Comparison of ENCODE assay signal across 1 cellular context in the genomic region with DNA sequence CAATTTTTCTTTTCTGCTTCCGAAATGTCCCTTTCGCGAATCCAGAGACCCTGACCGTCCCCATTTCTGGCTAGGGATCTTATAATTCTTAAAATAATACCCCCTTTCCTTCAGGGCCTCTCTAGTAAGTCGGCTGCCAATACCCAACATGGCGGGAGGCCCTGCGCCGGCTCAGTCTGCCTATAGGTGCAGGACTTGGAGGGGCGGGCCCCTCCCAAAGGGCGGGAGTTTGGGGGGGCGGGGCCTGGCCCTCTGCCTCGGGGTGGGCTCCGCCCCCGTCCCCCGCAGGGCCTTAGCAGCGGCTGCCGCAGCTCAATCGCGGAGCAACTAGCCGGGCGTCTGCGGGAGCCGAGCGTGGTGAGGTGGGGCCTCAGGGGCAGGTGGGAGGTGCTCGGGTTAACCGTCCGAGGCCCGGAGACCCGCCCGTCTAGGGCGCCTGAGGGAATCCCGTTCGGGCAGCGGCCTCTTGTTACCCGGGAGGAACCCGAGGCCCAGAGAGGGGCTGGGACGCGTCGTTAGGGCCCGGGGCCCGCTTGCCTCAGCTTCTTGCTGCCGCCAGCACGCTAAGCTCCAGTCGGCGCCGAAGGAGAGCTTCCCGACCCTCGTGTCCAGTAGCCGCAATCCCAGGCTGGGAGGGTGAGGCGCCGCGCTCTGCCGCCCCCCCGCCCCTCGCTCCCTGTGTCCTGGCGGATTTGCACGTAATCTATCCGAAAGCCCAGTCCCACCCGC.
TF ChIP-seq lines count a peak whose summit lies in the region.

A gene with protein sequence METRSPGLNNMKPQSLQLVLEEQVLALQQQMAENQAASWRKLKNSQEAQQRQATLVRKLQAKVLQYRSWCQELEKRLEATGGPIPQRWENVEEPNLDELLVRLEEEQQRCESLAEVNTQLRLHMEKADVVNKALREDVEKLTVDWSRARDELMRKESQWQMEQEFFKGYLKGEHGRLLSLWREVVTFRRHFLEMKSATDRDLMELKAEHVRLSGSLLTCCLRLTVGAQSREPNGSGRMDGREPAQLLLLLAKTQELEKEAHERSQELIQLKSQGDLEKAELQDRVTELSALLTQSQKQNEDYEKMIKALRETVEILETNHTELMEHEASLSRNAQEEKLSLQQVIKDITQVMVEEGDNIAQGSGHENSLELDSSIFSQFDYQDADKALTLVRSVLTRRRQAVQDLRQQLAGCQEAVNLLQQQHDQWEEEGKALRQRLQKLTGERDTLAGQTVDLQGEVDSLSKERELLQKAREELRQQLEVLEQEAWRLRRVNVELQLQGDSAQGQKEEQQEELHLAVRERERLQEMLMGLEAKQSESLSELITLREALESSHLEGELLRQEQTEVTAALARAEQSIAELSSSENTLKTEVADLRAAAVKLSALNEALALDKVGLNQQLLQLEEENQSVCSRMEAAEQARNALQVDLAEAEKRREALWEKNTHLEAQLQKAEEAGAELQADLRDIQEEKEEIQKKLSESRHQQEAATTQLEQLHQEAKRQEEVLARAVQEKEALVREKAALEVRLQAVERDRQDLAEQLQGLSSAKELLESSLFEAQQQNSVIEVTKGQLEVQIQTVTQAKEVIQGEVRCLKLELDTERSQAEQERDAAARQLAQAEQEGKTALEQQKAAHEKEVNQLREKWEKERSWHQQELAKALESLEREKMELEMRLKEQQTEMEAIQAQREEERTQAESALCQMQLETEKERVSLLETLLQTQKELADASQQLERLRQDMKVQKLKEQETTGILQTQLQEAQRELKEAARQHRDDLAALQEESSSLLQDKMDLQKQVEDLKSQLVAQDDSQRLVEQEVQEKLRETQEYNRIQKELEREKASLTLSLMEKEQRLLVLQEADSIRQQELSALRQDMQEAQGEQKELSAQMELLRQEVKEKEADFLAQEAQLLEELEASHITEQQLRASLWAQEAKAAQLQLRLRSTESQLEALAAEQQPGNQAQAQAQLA (N-terminal part only) (plus strand): TSS at position 718 of the 729 bp plus-strand sequence. CDS start 6,770 bp downstream, outside the sequence.

TF ChIP-seq in HepG2, 621 proteins besides CTCF, POLR2A, EP300 and RAD21 (continued from another document and continues in another):
- TF ChIP-seq, protein P1, sequence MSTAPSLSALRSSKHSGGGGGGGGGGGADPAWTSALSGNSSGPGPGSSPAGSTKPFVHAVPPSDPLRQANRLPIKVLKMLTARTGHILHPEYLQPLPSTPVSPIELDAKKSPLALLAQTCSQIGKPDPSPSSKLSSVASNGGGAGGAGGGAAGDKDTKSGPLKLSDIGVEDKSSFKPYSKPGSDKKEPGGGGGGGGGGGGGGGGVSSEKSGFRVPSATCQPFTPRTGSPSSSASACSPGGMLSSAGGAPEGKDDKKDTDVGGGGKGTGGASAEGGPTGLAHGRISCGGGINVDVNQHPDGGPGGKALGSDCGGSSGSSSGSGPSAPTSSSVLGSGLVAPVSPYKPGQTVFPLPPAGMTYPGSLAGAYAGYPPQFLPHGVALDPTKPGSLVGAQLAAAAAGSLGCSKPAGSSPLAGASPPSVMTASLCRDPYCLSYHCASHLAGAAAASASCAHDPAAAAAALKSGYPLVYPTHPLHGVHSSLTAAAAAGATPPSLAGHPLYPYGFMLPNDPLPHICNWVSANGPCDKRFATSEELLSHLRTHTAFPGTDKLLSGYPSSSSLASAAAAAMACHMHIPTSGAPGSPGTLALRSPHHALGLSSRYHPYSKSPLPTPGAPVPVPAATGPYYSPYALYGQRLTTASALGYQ (CRISPR knock-in tag; IDR thresholded peaks at IDR 0.05), result peak; percentile 78; the same call in 1 of the 2 replicates
- TF ChIP-seq, protein P2, sequence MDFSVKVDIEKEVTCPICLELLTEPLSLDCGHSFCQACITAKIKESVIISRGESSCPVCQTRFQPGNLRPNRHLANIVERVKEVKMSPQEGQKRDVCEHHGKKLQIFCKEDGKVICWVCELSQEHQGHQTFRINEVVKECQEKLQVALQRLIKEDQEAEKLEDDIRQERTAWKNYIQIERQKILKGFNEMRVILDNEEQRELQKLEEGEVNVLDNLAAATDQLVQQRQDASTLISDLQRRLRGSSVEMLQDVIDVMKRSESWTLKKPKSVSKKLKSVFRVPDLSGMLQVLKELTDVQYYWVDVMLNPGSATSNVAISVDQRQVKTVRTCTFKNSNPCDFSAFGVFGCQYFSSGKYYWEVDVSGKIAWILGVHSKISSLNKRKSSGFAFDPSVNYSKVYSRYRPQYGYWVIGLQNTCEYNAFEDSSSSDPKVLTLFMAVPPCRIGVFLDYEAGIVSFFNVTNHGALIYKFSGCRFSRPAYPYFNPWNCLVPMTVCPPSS (IDR thresholded peaks at IDR 0.05), result no peak
- TF ChIP-seq, protein P3, sequence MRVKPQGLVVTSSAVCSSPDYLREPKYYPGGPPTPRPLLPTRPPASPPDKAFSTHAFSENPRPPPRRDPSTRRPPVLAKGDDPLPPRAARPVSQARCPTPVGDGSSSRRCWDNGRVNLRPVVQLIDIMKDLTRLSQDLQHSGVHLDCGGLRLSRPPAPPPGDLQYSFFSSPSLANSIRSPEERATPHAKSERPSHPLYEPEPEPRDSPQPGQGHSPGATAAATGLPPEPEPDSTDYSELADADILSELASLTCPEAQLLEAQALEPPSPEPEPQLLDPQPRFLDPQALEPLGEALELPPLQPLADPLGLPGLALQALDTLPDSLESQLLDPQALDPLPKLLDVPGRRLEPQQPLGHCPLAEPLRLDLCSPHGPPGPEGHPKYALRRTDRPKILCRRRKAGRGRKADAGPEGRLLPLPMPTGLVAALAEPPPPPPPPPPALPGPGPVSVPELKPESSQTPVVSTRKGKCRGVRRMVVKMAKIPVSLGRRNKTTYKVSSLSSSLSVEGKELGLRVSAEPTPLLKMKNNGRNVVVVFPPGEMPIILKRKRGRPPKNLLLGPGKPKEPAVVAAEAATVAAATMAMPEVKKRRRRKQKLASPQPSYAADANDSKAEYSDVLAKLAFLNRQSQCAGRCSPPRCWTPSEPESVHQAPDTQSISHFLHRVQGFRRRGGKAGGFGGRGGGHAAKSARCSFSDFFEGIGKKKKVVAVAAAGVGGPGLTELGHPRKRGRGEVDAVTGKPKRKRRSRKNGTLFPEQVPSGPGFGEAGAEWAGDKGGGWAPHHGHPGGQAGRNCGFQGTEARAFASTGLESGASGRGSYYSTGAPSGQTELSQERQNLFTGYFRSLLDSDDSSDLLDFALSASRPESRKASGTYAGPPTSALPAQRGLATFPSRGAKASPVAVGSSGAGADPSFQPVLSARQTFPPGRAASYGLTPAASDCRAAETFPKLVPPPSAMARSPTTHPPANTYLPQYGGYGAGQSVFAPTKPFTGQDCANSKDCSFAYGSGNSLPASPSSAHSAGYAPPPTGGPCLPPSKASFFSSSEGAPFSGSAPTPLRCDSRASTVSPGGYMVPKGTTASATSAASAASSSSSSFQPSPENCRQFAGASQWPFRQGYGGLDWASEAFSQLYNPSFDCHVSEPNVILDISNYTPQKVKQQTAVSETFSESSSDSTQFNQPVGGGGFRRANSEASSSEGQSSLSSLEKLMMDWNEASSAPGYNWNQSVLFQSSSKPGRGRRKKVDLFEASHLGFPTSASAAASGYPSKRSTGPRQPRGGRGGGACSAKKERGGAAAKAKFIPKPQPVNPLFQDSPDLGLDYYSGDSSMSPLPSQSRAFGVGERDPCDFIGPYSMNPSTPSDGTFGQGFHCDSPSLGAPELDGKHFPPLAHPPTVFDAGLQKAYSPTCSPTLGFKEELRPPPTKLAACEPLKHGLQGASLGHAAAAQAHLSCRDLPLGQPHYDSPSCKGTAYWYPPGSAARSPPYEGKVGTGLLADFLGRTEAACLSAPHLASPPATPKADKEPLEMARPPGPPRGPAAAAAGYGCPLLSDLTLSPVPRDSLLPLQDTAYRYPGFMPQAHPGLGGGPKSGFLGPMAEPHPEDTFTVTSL (CRISPR knock-in tag; IDR thresholded peaks at IDR 0.05; ENCODE audit: borderline replicate concordance), result peak; percentile 84
- no peak for TF ChIP-seq ZFP62 (CRISPR knock-in tag; IDR thresholded peaks at IDR 0.05)
- TF ChIP-seq YEATS2 (CRISPR knock-in tag; IDR thresholded peaks at IDR 0.05; ENCODE audit: borderline replicate concordance), result peak; percentile 83; the same call in 1 of the 2 replicates
- peak; percentile 83 for TF ChIP-seq RBAK (CRISPR knock-in tag; IDR thresholded peaks at IDR 0.05)
- TF ChIP-seq ZNF136 (CRISPR knock-in tag; IDR thresholded peaks at IDR 0.05; ENCODE audit: low read depth), result peak; percentile 94
- TF ChIP-seq KAT7 (CRISPR knock-in tag; IDR thresholded peaks at IDR 0.05; ENCODE audit: borderline replicate concordance), result peak; percentile 86
- peak; percentile 88; the same call in 1 of the 2 replicates for TF ChIP-seq ZNF431 (CRISPR knock-in tag; IDR thresholded peaks at IDR 0.05; ENCODE audit: borderline replicate concordance, low read depth)
- TF ChIP-seq ETV6 (CRISPR knock-in tag; conservative IDR thresholded peaks at IDR 0.05), result peak; percentile 98
- peak; percentile 96 for TF ChIP-seq KLF6 (CRISPR knock-in tag; IDR thresholded peaks at IDR 0.05)
- TF ChIP-seq ZBTB38 (CRISPR knock-in tag; IDR thresholded peaks at IDR 0.05), result peak; percentile 70; the same call in 1 of the 2 replicates
- peak; percentile 83; the same call in 1 of the 2 replicates for TF ChIP-seq GABPB1 (CRISPR knock-in tag; IDR thresholded peaks at IDR 0.05)
- TF ChIP-seq REL (CRISPR knock-in tag; conservative IDR thresholded peaks at IDR 0.05), result no peak
- TF ChIP-seq EHMT2 (IDR thresholded peaks at IDR 0.05; ENCODE audit: borderline replicate concordance, low read depth, low read length), result peak; percentile 51; the same call in 1 of the 2 replicates
- TF ChIP-seq PCBP1 (IDR thresholded peaks at IDR 0.05; ENCODE audit: borderline replicate concordance, low read depth, low read length), result no peak
- TF ChIP-seq, protein P4, sequence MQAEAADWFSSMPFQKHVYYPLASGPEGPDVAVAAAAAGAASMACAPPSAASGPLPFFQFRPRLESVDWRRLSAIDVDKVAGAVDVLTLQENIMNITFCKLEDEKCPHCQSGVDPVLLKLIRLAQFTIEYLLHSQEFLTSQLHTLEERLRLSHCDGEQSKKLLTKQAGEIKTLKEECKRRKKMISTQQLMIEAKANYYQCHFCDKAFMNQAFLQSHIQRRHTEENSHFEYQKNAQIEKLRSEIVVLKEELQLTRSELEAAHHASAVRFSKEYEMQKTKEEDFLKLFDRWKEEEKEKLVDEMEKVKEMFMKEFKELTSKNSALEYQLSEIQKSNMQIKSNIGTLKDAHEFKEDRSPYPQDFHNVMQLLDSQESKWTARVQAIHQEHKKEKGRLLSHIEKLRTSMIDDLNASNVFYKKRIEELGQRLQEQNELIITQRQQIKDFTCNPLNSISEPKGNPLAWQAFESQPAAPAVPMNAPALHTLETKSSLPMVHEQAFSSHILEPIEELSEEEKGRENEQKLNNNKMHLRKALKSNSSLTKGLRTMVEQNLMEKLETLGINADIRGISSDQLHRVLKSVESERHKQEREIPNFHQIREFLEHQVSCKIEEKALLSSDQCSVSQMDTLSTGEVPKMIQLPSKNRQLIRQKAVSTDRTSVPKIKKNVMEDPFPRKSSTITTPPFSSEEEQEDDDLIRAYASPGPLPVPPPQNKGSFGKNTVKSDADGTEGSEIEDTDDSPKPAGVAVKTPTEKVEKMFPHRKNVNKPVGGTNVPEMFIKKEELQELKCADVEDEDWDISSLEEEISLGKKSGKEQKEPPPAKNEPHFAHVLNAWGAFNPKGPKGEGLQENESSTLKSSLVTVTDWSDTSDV (CRISPR knock-in tag; IDR thresholded peaks at IDR 0.05), result no peak; the same call in 1 of the 2 replicates
- TF ChIP-seq ZNF549 (CRISPR knock-in tag; IDR thresholded peaks at IDR 0.05), result no peak
- TF ChIP-seq, protein P5, sequence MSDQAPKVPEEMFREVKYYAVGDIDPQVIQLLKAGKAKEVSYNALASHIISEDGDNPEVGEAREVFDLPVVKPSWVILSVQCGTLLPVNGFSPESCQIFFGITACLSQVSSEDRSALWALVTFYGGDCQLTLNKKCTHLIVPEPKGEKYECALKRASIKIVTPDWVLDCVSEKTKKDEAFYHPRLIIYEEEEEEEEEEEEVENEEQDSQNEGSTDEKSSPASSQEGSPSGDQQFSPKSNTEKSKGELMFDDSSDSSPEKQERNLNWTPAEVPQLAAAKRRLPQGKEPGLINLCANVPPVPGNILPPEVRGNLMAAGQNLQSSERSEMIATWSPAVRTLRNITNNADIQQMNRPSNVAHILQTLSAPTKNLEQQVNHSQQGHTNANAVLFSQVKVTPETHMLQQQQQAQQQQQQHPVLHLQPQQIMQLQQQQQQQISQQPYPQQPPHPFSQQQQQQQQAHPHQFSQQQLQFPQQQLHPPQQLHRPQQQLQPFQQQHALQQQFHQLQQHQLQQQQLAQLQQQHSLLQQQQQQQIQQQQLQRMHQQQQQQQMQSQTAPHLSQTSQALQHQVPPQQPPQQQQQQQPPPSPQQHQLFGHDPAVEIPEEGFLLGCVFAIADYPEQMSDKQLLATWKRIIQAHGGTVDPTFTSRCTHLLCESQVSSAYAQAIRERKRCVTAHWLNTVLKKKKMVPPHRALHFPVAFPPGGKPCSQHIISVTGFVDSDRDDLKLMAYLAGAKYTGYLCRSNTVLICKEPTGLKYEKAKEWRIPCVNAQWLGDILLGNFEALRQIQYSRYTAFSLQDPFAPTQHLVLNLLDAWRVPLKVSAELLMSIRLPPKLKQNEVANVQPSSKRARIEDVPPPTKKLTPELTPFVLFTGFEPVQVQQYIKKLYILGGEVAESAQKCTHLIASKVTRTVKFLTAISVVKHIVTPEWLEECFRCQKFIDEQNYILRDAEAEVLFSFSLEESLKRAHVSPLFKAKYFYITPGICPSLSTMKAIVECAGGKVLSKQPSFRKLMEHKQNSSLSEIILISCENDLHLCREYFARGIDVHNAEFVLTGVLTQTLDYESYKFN (CRISPR knock-in tag; conservative IDR thresholded peaks at IDR 0.05), result peak; percentile 74
- no peak for TF ChIP-seq TCF7 (IDR thresholded peaks at IDR 0.05; ENCODE audit: low read depth)
- TF ChIP-seq, protein P6, sequence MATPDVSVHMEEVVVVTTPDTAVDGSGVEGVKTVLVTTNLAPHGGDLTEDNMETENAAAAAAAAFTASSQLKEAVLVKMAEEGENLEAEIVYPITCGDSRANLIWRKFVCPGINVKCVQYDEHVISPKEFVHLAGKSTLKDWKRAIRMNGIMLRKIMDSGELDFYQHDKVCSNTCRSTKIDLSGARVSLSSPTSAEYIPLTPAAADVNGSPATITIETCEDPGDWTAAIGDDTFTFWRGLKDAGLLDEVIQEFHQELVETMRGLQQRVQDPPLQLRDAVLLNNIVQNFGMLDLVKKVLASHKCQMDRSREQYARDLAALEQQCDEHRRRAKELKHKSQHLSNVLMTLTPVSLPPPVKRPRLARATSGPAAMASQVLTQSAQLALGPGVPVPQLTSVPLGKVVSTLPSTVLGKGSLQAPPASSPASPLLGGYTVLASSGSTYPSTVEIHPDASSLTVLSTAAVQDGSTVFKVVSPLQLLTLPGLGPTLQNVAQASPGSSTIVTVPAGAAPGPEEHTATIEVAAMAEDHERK (CRISPR knock-in tag; IDR thresholded peaks at IDR 0.05; ENCODE audit: low read depth), result peak; percentile 21; the same call in 1 of the 2 replicates
- no peak for TF ChIP-seq ARNT (IDR thresholded peaks at IDR 0.05)
- TF ChIP-seq ZNF674 (CRISPR knock-in tag; IDR thresholded peaks at IDR 0.05; ENCODE audit: low read depth), result no peak
- peak; percentile 42; the same call in 1 of the 2 replicates for TF ChIP-seq ARNTL (CRISPR knock-in tag; IDR thresholded peaks at IDR 0.05)
- TF ChIP-seq ZNF546 (CRISPR knock-in tag; conservative IDR thresholded peaks at IDR 0.05), result no peak
- no peak for TF ChIP-seq KLF11 (CRISPR knock-in tag; IDR thresholded peaks at IDR 0.05)
- TF ChIP-seq ZFP82 (CRISPR knock-in tag; IDR thresholded peaks at IDR 0.05; ENCODE audit: borderline replicate concordance), result peak; percentile 93
- no peak for TF ChIP-seq CHCHD3 (CRISPR knock-in tag; IDR thresholded peaks at IDR 0.05)
- peak; percentile 54; the same call in 1 of the 2 replicates for TF ChIP-seq HOXD1 (CRISPR knock-in tag; IDR thresholded peaks at IDR 0.05)
- TF ChIP-seq ZSCAN30 (CRISPR knock-in tag; IDR thresholded peaks at IDR 0.05), result peak; percentile 96
- TF ChIP-seq ZNF550 (CRISPR knock-in tag; IDR thresholded peaks at IDR 0.05; ENCODE audit: borderline replicate concordance), result peak; percentile 93; the same call in 1 of the 2 replicates
- no peak; the same call in 1 of the 2 replicates for TF ChIP-seq ZBTB1 (CRISPR knock-in tag; IDR thresholded peaks at IDR 0.05; ENCODE audit: borderline replicate concordance)
